ENCODE assay signal across 9 cellular contexts in genomic region chr2:194166818-194167217, GRCh38.
DNase-seq lines count a peak whose midpoint lies in the region; ATAC-seq and TF ChIP-seq lines count a peak whose summit lies in the region.
"Had no signal": no experiment of that assay in that cellular context is flagged by ENCODE, and none has a peak within 500 bp of the region (broad histone marks: within the 10 kb centered on the region; RNA-seq: fewer than 3 reads in every experiment).

No MANE protein-coding gene starts in this region.

- H3K27ac Mint-ChIP-seq in GM23338 = no peak overlapping the region

- TF ChIP-seq CTCF in GM13976 (IDR thresholded peaks at IDR 0.05; ENCODE audit: borderline replicate concordance, control extremely low read depth, extremely low read depth, insufficient read depth, missing control alignments) (peak; percentile 47), GM23338 (conservative IDR thresholded peaks at IDR 0.05; ENCODE audit: low read depth in 2 of 2) (peak; percentile 66 to 74)

- ATAC-seq in GM23338 = peak; percentile 55

- H3K27me3 Mint-ChIP-seq in GM23338 (ENCODE audit: insufficient read depth, low read depth, poor library complexity) = no peaks in the 10 kb centered on the region

- DNase-seq in GM13976 (ENCODE audit: low spot score) = no peak
- peak; percentile 62 for DNase-seq in GM23338 (ENCODE audit: low spot score)
- DNase-seq in LHCN-M2 (ENCODE audit: low read depth) = peak; percentile 39
- DNase-seq in SW 1271 (lab: John Stamatoyannopoulos, UW) = peak; percentile 8 to 43
- peak; percentile 32 for DNase-seq in kidney glomerular epithelial cell (lab: John Stamatoyannopoulos, UW)
- DNase-seq in AG08396 (ENCODE audit: low spot score) = no peak
- DNase-seq in NCI-H1048 (lab: John Stamatoyannopoulos, UW) = no peak
- no peak for DNase-seq in activated T-cell treated with anti-CD3 and anti-CD28 coated beads, Interleukin-2, amount 50 U/mL, for 48 hours

- H3K4me1 ChIP-seq in GM23338 (ENCODE audit: insufficient read depth) = no peaks in the 10 kb centered on the region

- H3K4me3 Mint-ChIP-seq in GM23338 = no peak overlapping the region

- H3K36me3 ChIP-seq in GM23338 (ENCODE audit: insufficient read depth) = no peaks in the 10 kb centered on the region

- no peaks in the 10 kb centered on the region for H3K79me2 ChIP-seq in GM23338 (replicated peaks; ENCODE audit: insufficient read depth)

- 0 out of 2 replicates have a peak, but pooled peaks cover under 1% of the 10 kb centered on the region for H3K9me2 ChIP-seq in GM23338 (ENCODE audit: insufficient read depth)

- no peaks in the 10 kb centered on the region for H3F3A ChIP-seq in GM23338 (replicated peaks; ENCODE audit: low read depth)

- H3K4me3 ChIP-seq in GM23338 = no peak overlapping the region
- H3K4me3 ChIP-seq: skin epidermis had no signal

- no peaks in the 10 kb centered on the region for H3K9me3 Mint-ChIP-seq in GM23338

- in situ Hi-C loops in GM13976 (cut with MboI; ENCODE audit: low sequenced_read_pairs, unreplicated experiment) = no loop called here

- H3K4me1 Mint-ChIP-seq in GM23338 = no peaks in the 10 kb centered on the region

- H2AFZ ChIP-seq in GM23338 = no peak overlapping the region

- H4K20me1 ChIP-seq in GM23338 (replicated peaks; ENCODE audit: insufficient read depth) = no peaks in the 10 kb centered on the region

- H3K27me3 ChIP-seq in GM23338 (ENCODE audit: insufficient read depth) = no peaks in the 10 kb centered on the region

- no peaks in the 10 kb centered on the region for H3K36me3 Mint-ChIP-seq in GM23338 (ENCODE audit: low read depth)

- no peak overlapping the region for H3K4me2 ChIP-seq in GM23338

- H3K27ac ChIP-seq in GM23338 (ENCODE audit: low read depth) = no peak overlapping the region
- H3K27ac ChIP-seq: skin epidermis had no signal

TF ChIP-seq in GM23338, 12 proteins besides CTCF, POLR2A, EP300 and RAD21:
- no peak for TF ChIP-seq NANOG (IDR thresholded peaks at IDR 0.05; ENCODE audit: borderline replicate concordance)
- no peak for TF ChIP-seq ZNF331 (CRISPR knock-in tag; IDR thresholded peaks at IDR 0.05; ENCODE audit: low read depth)
- no peak for TF ChIP-seq EZH2phosphoT487 (IDR thresholded peaks at IDR 0.05; ENCODE audit: unreplicated experiment)
- no peak for TF ChIP-seq POLR2AphosphoS5 (IDR thresholded peaks at IDR 0.05; ENCODE audit: low read depth)
- TF ChIP-seq CREB1 (CRISPR knock-in tag; IDR thresholded peaks at IDR 0.05; ENCODE audit: low read depth) = no peak
- TF ChIP-seq JUNB (IDR thresholded peaks at IDR 0.05; ENCODE audit: unreplicated experiment) = no peak
- no peak for TF ChIP-seq ZNF114 (CRISPR knock-in tag; IDR thresholded peaks at IDR 0.05)
- no peak for TF ChIP-seq EZH2 (IDR thresholded peaks at IDR 0.05; ENCODE audit: low read depth, unreplicated experiment)
- no peak for TF ChIP-seq ETS1 (IDR thresholded peaks at IDR 0.05)
- TF ChIP-seq STAT1 (IDR thresholded peaks at IDR 0.05; ENCODE audit: unreplicated experiment) = no peak

Comparison
In these comparisons a context has a peak if more than half of its experiments do, and no peak if none do; other contexts are left out.
1. DNase-seq: peak in GM23338 (single experiment), LHCN-M2 (single experiment), SW 1271 (2 of 2) and kidney glomerular epithelial cell (single experiment); none in GM13976 (single experiment), AG08396 (single experiment), NCI-H1048 (single experiment) and activated T-cell treated with anti-CD3 and anti-CD28 coated beads, Interleukin-2, amount 50 U/mL, for 48 hours (0 of 2).